In the genomic region with DNA sequence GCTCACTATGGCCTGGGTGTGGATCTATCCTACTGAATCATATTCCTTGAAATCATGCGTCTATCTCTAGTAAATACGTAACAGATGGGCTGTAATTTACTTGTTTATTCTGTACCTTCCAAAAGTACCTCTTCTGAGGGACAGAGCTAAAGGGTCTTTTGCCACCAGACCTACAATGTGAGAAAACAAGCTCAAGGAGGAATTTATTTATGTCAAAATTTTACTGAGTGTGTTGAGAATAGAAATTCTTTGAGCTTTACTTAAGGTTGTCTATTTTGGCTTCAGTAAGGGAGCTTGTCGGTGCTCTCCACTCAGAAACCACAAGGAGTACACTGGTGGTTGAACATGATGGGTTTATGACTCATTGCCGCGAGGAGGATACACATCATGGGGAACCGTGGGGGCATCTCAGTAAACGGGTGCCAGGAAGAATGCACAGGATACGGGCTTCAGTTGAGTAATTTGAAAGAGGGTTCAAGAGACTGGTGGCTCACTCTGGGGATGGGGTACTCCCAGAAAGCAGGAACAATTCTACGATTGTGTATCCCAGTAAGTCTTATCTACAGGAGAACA, we compare ENCODE assay signal across 8 cellular contexts. TPM values are rescaled to one million over a fixed set of nuclear protein-coding genes. Genes with fewer than 3 reads are reported as not detected.
A peak's percentile ranks its signal among the peaks of the same experiment; 100 is the strongest.
DNase-seq lines count a peak whose midpoint lies in the region; ATAC-seq and TF ChIP-seq lines count a peak whose summit lies in the region.

No MANE protein-coding gene starts in this region.

- peak in 1 of 2 donors; percentile 10 for DNase-seq in stimulated activated naive CD8-positive, alpha-beta T cell treated with anti-CD3 and anti-CD28 coated beads, Interleukin-15, amount 100 ng/mL, for 72 hours
- DNase-seq in stimulated activated naive CD8-positive, alpha-beta T cell treated with anti-CD3 and anti-CD28 coated beads, Interleukin-15, Interleukin-2, amounts not matched to agents 100 U/mL and 50 U/mL, for 24 hours = no peak
- no peak for DNase-seq in WTC11 (ENCODE audit: low spot score)
- DNase-seq in stimulated activated CD4-positive, alpha-beta T cell treated with anti-CD3 and anti-CD28 coated beads, Interleukin-15, amount 100 ng/mL, for 24 hours = no peak
- no peak for DNase-seq in NK-92 treated with Interleukin-12 subunit alpha and Interleukin-12 subunit beta, amount 100 ng/mL, for 24 hours (lab: John Stamatoyannopoulos, UW)
- DNase-seq in islet precursor cell = no peak

- POLR2A ChIA-PET in WTC11 (lab: Charles Lee) = no interaction called here

- peaks cover 3% of the 10 kb centered on the region for H3K27me3 Mint-ChIP-seq in stimulated activated naive CD8-positive, alpha-beta T cell treated with anti-CD3 and anti-CD28 coated beads, Interleukin-15, amount 100 ng/mL, for 72 hours
- no peaks in the 10 kb centered on the region for H3K27me3 Mint-ChIP-seq in WTC11 (ENCODE audit: low read depth)

- ATAC-seq in stimulated activated naive CD8-positive, alpha-beta T cell treated with anti-CD3 and anti-CD28 coated beads, Interleukin-15, amount 100 ng/mL, for 72 hours = peak; percentile 75
- ATAC-seq in stimulated activated naive CD8-positive, alpha-beta T cell treated with anti-CD3 and anti-CD28 coated beads, Interleukin-15, Interleukin-2, amounts not matched to agents 100 U/mL and 50 U/mL, for 24 hours = no peak
- ATAC-seq in HG03159 (IDR thresholded peaks at IDR 0.05; ENCODE audit: unreplicated experiment) (peak; percentile 74), WTC11 (no peak), HG02840 (IDR thresholded peaks at IDR 0.05; ENCODE audit: low FRiP score, unreplicated experiment) (no peak)

- CTCF ChIA-PET in WTC11 (lab: Charles Lee) = no interaction called here

- H3K36me3 Mint-ChIP-seq in WTC11 = no peaks in the 10 kb centered on the region

- H3K27ac Mint-ChIP-seq in stimulated activated naive CD8-positive, alpha-beta T cell treated with anti-CD3 and anti-CD28 coated beads, Interleukin-15, amount 100 ng/mL, for 72 hours = no peak overlapping the region
- H3K27ac Mint-ChIP-seq in WTC11 = peak overlapping the region; percentile 16; the same call in 1 of the 2 replicates

- no peak for TF ChIP-seq CTCF in WTC11 (IDR thresholded peaks at IDR 0.05)

- H3K9me3 Mint-ChIP-seq in stimulated activated naive CD8-positive, alpha-beta T cell treated with anti-CD3 and anti-CD28 coated beads, Interleukin-15, amount 100 ng/mL, for 72 hours = no peaks in the 10 kb centered on the region
- H3K9me3 Mint-ChIP-seq in WTC11 = no peaks in the 10 kb centered on the region

- H3K4me3 Mint-ChIP-seq in stimulated activated naive CD8-positive, alpha-beta T cell treated with anti-CD3 and anti-CD28 coated beads, Interleukin-15, amount 100 ng/mL, for 72 hours = no peak overlapping the region
- no peak overlapping the region for H3K4me3 Mint-ChIP-seq in WTC11

- no peaks in the 10 kb centered on the region for H3K4me1 Mint-ChIP-seq in stimulated activated naive CD8-positive, alpha-beta T cell treated with anti-CD3 and anti-CD28 coated beads, Interleukin-15, amount 100 ng/mL, for 72 hours
- peaks cover 13% of the 10 kb centered on the region for H3K4me1 Mint-ChIP-seq in WTC11

TF ChIP-seq in WTC11, 78 proteins besides CTCF, POLR2A, EP300 and RAD21:
- TF ChIP-seq SMAD4 (CRISPR knock-in tag; IDR thresholded peaks at IDR 0.05) (no peak), AR (CRISPR knock-in tag; IDR thresholded peaks at IDR 0.05) (no peak), TEAD4 (CRISPR knock-in tag; IDR thresholded peaks at IDR 0.05) (no peak), NR1H2 (CRISPR knock-in tag; IDR thresholded peaks at IDR 0.05) (no peak), ZSCAN18 (CRISPR knock-in tag; IDR thresholded peaks at IDR 0.05) (no peak), PRDM15 (CRISPR knock-in tag; IDR thresholded peaks at IDR 0.05) (no peak), RORB (CRISPR knock-in tag; IDR thresholded peaks at IDR 0.05) (no peak), SP1 (CRISPR knock-in tag; conservative IDR thresholded peaks at IDR 0.05) (no peak)
TF ChIP-seq in WTC11: peak in this region for 0.

RNA-seq across cellular contexts. Expression of gene ANK2, which starts 3.0 kb away (rescaled TPM):
- 27.9 to 33.7 TPM (median 30.8 TPM) in 3 replicates for total RNA-seq in WTC11 (2021)

Comparison
In these comparisons a context has a peak if more than half of its experiments do, and no peak if none do; other contexts are left out.
1. ATAC-seq: peak in stimulated activated naive CD8-positive, alpha-beta T cell treated with anti-CD3 and anti-CD28 coated beads, Interleukin-15, amount 100 ng/mL, for 72 hours (single experiment) and HG03159 (single experiment); none in stimulated activated naive CD8-positive, alpha-beta T cell treated with anti-CD3 and anti-CD28 coated beads, Interleukin-15, Interleukin-2, amounts not matched to agents 100 U/mL and 50 U/mL, for 24 hours (single experiment), WTC11 (single experiment) and HG02840 (single experiment).